Comparison of ENCODE assay signal across 19 cellular contexts in the genomic region with DNA sequence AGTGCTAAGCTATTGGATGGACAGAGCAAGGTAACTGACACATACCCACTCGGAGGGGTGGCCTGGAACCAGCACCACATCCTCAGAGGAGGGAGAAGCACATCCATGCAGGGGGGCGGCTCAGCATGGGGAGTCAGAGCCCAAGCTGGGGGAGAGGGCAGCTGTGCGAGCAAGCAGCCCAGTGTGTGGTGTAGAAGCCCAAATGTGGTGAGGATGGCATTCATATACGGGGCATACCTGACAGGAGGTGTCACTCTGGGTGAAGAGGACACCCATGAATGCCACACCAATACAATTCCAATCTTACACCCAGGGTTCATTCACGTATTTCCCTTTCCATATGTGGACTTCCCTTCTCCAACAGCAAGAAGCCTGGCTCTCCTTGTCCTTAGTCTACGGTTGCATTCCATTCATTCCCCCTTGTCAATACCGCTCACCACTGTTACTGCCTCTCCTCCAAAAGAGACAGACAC. TPM values are rescaled to one million over a fixed set of nuclear protein-coding genes. Genes with fewer than 3 reads are reported as not detected.
A peak's percentile ranks its signal among the peaks of the same experiment; 100 is the strongest.
DNase-seq lines count a peak whose midpoint lies in the region; ATAC-seq and TF ChIP-seq lines count a peak whose summit lies in the region.
"Had no signal": no experiment of that assay in that cellular context is flagged by ENCODE, and none has a peak within 500 bp of the region (broad histone marks: within the 10 kb centered on the region; RNA-seq: fewer than 3 reads in every experiment).

No MANE protein-coding gene starts in this region.

- H4K12ac ChIP-seq in trophoblast cell (ENCODE audit: low read depth, low read length), result no peak overlapping the region

- H3K79me2 ChIP-seq in fibroblast of lung (ENCODE audit: control insufficient read depth, insufficient read depth, low read length), result no peaks in the 10 kb centered on the region
- H3K79me2 ChIP-seq in trophoblast cell (ENCODE audit: control insufficient read depth, insufficient read depth, low read length, poor library complexity), result no peaks in the 10 kb centered on the region

- H3K9me3 Mint-ChIP-seq in CD8-positive, alpha-beta memory T cell, result no peaks in the 10 kb centered on the region
- H3K9me3 Mint-ChIP-seq: activated T-helper 17 cell treated with anti-CD3 and anti-CD28 coated beads, Interleukin-2, amount 50 U/mL, for 72 hours; CD4-positive, CD25-positive, alpha-beta regulatory T cell; neural crest cell; type B pancreatic cell had no signal

- H3K4me3 ChIP-seq in NT2/D1 (ENCODE audit: insufficient read length, low read depth), result no peak overlapping the region
- no peak overlapping the region for H3K4me3 ChIP-seq in fibroblast of lung (replicated peaks in 1 of 4; ENCODE audit: control extremely low read depth in 1 of 4, insufficient read depth in 1 of 4, low read depth in 3 of 4, low read length in 4 of 4)
- H3K4me3 ChIP-seq in trophoblast cell (ENCODE audit: low read depth, low read length), result no peak overlapping the region
- no peak overlapping the region for H3K4me3 ChIP-seq in CD8-positive, alpha-beta memory T cell (ENCODE audit: low read length)
- H3K4me3 ChIP-seq: SJCRH30 had no signal

- H3K27me3 Mint-ChIP-seq in CD8-positive, alpha-beta memory T cell, result peaks cover 13 to 56% of the 10 kb centered on the region in 2 donors

- H3K36me3 ChIP-seq in NT2/D1 (ENCODE audit: insufficient read depth, insufficient read length, low read length) (no peaks in the 10 kb centered on the region), fibroblast of lung (ENCODE audit: control insufficient read depth, insufficient read depth, low read length) (no peaks in the 10 kb centered on the region), trophoblast cell (ENCODE audit: control insufficient read depth in 1 of 2, insufficient read depth in 2 of 2, low read length in 2 of 2) (no peaks in the 10 kb centered on the region)
- H3K36me3 ChIP-seq in CD8-positive, alpha-beta memory T cell (ENCODE audit: insufficient read depth, low read length), result no peaks in the 10 kb centered on the region
- H3K36me3 ChIP-seq: SJCRH30 had no signal

- no peak overlapping the region for H4K8ac ChIP-seq in trophoblast cell (ENCODE audit: low read depth, low read length)

- no peak overlapping the region for H2BK12ac ChIP-seq in trophoblast cell (ENCODE audit: low read length)

- H3K4me1 ChIP-seq in NT2/D1 (ENCODE audit: insufficient read depth, insufficient read length) (peaks cover 4% of the 10 kb centered on the region), fibroblast of lung (ENCODE audit: control insufficient read depth, extremely low read depth, insufficient read depth, low read length) (peaks cover 9% of the 10 kb centered on the region), trophoblast cell (ENCODE audit: control insufficient read depth in 1 of 2, insufficient read depth in 2 of 2, low read length in 2 of 2) (peaks cover 4% of the 10 kb centered on the region in 2 experiments)
- H3K4me1 ChIP-seq in CD8-positive, alpha-beta memory T cell (ENCODE audit: insufficient read depth, low read length), result no peaks in the 10 kb centered on the region
- H3K4me1 ChIP-seq: SJCRH30 had no signal

- H3K9me3 ChIP-seq in NT2/D1 (ENCODE audit: insufficient read depth, low read length), result no peaks in the 10 kb centered on the region
- no peaks in the 10 kb centered on the region for H3K9me3 ChIP-seq in fibroblast of lung (ENCODE audit: control insufficient read depth, insufficient read depth, low read depth, low read length)
- H3K9me3 ChIP-seq in trophoblast cell (ENCODE audit: insufficient read depth, low read depth, low read length), result no peaks in the 10 kb centered on the region
- no peaks in the 10 kb centered on the region for H3K9me3 ChIP-seq in CD8-positive, alpha-beta memory T cell (ENCODE audit: low read length)
- H3K9me3 ChIP-seq: SJCRH30 had no signal

- H3K4ac ChIP-seq in trophoblast cell (ENCODE audit: low read depth, low read length), result no peak overlapping the region

- H2AK5ac ChIP-seq in trophoblast cell (ENCODE audit: low read length), result no peak overlapping the region

- CTCF ChIA-PET in CD8-positive, alpha-beta memory T cell (lab: Charles Lee), result no interaction called here

- DNase-seq in EL, result peak; percentile 41
- peak; percentile 27 for DNase-seq in NT2/D1 (ENCODE audit: low read depth, low spot score)
- DNase-seq in fibroblast of lung (ENCODE audit: low read depth in 2 of 2), result peak in 1 of 2 donors; percentile 13
- DNase-seq in trophoblast cell, result no peak
- DNase-seq in CD8-positive, alpha-beta memory T cell, result no peak
- no peak for DNase-seq in activated CD8-positive, alpha-beta memory T cell treated with anti-CD3 and anti-CD28 coated beads for 24 hours
- DNase-seq: CD4-positive, CD25-positive, alpha-beta regulatory T cell; DMS53; kidney glomerular epithelial cell; midbrain; NCI-H1105; SJCRH30; stimulated activated naive CD4-positive, alpha-beta T cell had no signal

- H3K14ac ChIP-seq in trophoblast cell (ENCODE audit: low read length), result no peak overlapping the region

- no peak overlapping the region for H3K4me3 Mint-ChIP-seq in CD8-positive, alpha-beta memory T cell
- H3K4me3 Mint-ChIP-seq: activated T-helper 17 cell treated with anti-CD3 and anti-CD28 coated beads, Interleukin-2, amount 50 U/mL, for 72 hours; CD4-positive, CD25-positive, alpha-beta regulatory T cell; neural crest cell; type B pancreatic cell had no signal

- WGBS in trophoblast cell (ENCODE audit: extremely low coverage, insufficient coverage, insufficient read length), result no CpG with 5 or more reads among the region's 7 CpGs

- ATAC-seq in GM19467 (IDR thresholded peaks at IDR 0.05; ENCODE audit: unreplicated experiment) (no peak), GM21526 (IDR thresholded peaks at IDR 0.05; ENCODE audit: low FRiP score, unreplicated experiment) (no peak)
- ATAC-seq: activated T-helper 17 cell treated with anti-CD3 and anti-CD28 coated beads, Interleukin-2, amount 50 U/mL, for 72 hours had no signal

- H3K18ac ChIP-seq in trophoblast cell (ENCODE audit: low read length), result no peak overlapping the region

- no peak overlapping the region for H3K27ac ChIP-seq in fibroblast of lung (ENCODE audit: insufficient read depth, low read length)
- no peak overlapping the region for H3K27ac ChIP-seq in trophoblast cell (ENCODE audit: low read depth, low read length)
- H3K27ac ChIP-seq in CD8-positive, alpha-beta memory T cell (ENCODE audit: low read depth, low read length), result no peak overlapping the region
- H3K27ac ChIP-seq: SJCRH30 had no signal

- no peaks in the 10 kb centered on the region for H4K20me1 ChIP-seq in fibroblast of lung (ENCODE audit: control insufficient read depth, extremely low read depth, insufficient read depth, low read length)

- H3K36me3 Mint-ChIP-seq in CD8-positive, alpha-beta memory T cell, result peaks cover 0 to 5% (median 0%) of the 10 kb centered on the region in 3 donors
- H3K36me3 Mint-ChIP-seq: CD4-positive, CD25-positive, alpha-beta regulatory T cell; type B pancreatic cell had no signal

- no peak for TF ChIP-seq CTCF in fibroblast of lung (conservative IDR thresholded peaks at IDR 0.05 in 1 of 2, IDR thresholded peaks at IDR 0.05 in 1 of 2; ENCODE audit: low read depth in 1 of 2, low read length in 2 of 2)

- H2AFZ ChIP-seq in fibroblast of lung (ENCODE audit: low read length) (no peak overlapping the region), trophoblast cell (ENCODE audit: insufficient read depth, low read length, poor library complexity) (no peak overlapping the region)

- H3K23ac ChIP-seq in trophoblast cell (ENCODE audit: low read length), result no peak overlapping the region

- no peak overlapping the region for H2BK120ac ChIP-seq in trophoblast cell (ENCODE audit: insufficient read depth, low read length, poor library complexity)

- H4K91ac ChIP-seq in trophoblast cell (ENCODE audit: low read depth, low read length), result no peak overlapping the region

- peak overlapping the region in 1 of 8 donors; percentile 19 for H3K27ac Mint-ChIP-seq in CD8-positive, alpha-beta memory T cell
- H3K27ac Mint-ChIP-seq: activated T-helper 17 cell treated with anti-CD3 and anti-CD28 coated beads, Interleukin-2, amount 50 U/mL, for 72 hours; type B pancreatic cell had no signal

- POLR2A ChIA-PET in CD8-positive, alpha-beta memory T cell (lab: Charles Lee), result no interaction called here

- H3K9ac ChIP-seq in NT2/D1 (ENCODE audit: insufficient read length, low read depth), result no peak overlapping the region
- H3K9ac ChIP-seq in fibroblast of lung (ENCODE audit: insufficient read depth, low read length), result no peak overlapping the region
- peak overlapping the region; percentile 20 for H3K9ac ChIP-seq in trophoblast cell (ENCODE audit: low read length)

- H3K4me2 ChIP-seq in fibroblast of lung (ENCODE audit: extremely low read depth, insufficient read depth, low read length), result peak overlapping the region; percentile 27
- H3K4me2 ChIP-seq in trophoblast cell (ENCODE audit: low read length), result peak overlapping the region; percentile 15

- no peaks in the 10 kb centered on the region for H3K79me1 ChIP-seq in trophoblast cell (ENCODE audit: low read length)

- H3K4me1 Mint-ChIP-seq in CD8-positive, alpha-beta memory T cell, result no peaks in the 10 kb centered on the region
- H3K4me1 Mint-ChIP-seq: activated T-helper 17 cell treated with anti-CD3 and anti-CD28 coated beads, Interleukin-2, amount 50 U/mL, for 72 hours; CD4-positive, CD25-positive, alpha-beta regulatory T cell; neural crest cell had no signal

- H3K27me3 ChIP-seq in NT2/D1 (ENCODE audit: insufficient read depth, insufficient read length) (no peaks in the 10 kb centered on the region), fibroblast of lung (ENCODE audit: control insufficient read depth, insufficient read depth, low read length) (peaks cover 2% of the 10 kb centered on the region), trophoblast cell (ENCODE audit: insufficient read depth, low read length) (no peaks in the 10 kb centered on the region)
- no peaks in the 10 kb centered on the region for H3K27me3 ChIP-seq in CD8-positive, alpha-beta memory T cell (ENCODE audit: insufficient read depth, low read length, poor library complexity, severe bottlenecking)
- H3K27me3 ChIP-seq: SJCRH30 had no signal

- H2BK5ac ChIP-seq in trophoblast cell (ENCODE audit: low read depth, low read length, poor library complexity), result no peak overlapping the region

RNA-seq across cellular contexts. Expression of a gene that starts 58.7 kb away (rescaled TPM):
- total RNA-seq in fibroblast of lung, result under 0.01 TPM in 2 replicates
- polyA plus RNA-seq in fibroblast of lung, result 1.6 and 3.0 TPM in 2 replicates
- polyA plus RNA-seq in fibroblast of lung (2012), result 3.1 and 10.5 TPM in 2 replicates
- 2.2 and 11.6 TPM in 2 replicates for polyA minus RNA-seq in fibroblast of lung (ENCODE audit: low replicate concordance)
- polyA plus RNA-seq in trophoblast cell (2013), result 28.9 and 30.8 TPM in 2 replicates
- total RNA-seq in CD8-positive, alpha-beta memory T cell, result not detected
- polyA plus RNA-seq in CD8-positive, alpha-beta memory T cell, result not detected
- total RNA-seq: activated T-helper 17 cell treated with anti-CD3 and anti-CD28 coated beads, Interleukin-2, amount 50 U/mL, for 72 hours; CD4-positive, CD25-positive, alpha-beta regulatory T cell; SJCRH30; T-helper 2 cell treated with Interferon-gamma antibody and Interleukin-4, amounts not matched to agents 100 ng/mL and 5 ng/mL, for 36 hours had no signal

Comparison
In these comparisons a context has a peak if more than half of its experiments do, and no peak if none do; other contexts are left out.
1. DNase-seq: peak in EL (single experiment) and NT2/D1 (single experiment); none in trophoblast cell (0 of 2), CD8-positive, alpha-beta memory T cell (0 of 5) and activated CD8-positive, alpha-beta memory T cell treated with anti-CD3 and anti-CD28 coated beads for 24 hours (single experiment).